ENCODE assay signal across 12 cellular contexts in the genomic region with DNA sequence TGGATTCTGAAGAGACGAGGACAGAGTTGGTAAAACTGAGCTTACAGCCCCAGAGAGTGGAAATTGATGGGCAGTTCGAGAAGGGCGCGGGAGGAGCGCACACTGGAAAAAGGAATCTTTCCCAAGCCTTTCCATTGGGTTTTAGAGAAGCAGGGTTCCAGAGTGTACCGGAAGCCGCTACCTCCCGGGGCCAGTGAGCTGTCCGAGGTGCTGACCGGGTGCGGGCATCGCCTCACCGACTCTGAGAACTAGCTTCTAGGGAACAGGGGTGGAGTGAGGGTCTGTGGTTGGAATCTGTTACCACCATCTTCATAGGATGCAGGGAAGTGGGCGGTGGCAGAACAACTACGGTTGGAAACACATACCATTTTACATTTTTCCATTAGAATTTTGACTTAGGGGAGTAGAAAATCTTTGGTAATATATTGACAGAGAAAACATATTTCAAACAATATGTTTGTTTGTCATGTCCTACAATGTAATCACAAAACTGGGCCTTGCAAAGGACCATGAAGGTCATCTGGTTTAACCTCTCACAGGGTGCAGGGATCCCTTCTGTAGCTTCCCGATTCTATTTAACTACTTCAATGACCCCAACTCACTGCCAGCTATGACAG. TPM values are rescaled to one million over a fixed set of nuclear protein-coding genes. Genes with fewer than 3 reads are reported as not detected.
A peak's percentile ranks its signal among the peaks of the same experiment; 100 is the strongest.
DNase-seq lines count a peak whose midpoint lies in the region; ATAC-seq and TF ChIP-seq lines count a peak whose summit lies in the region.
"Had no signal": no experiment of that assay in that cellular context is flagged by ENCODE, and none has a peak within 500 bp of the region (broad histone marks: within the 10 kb centered on the region; RNA-seq: fewer than 3 reads in every experiment).

No MANE protein-coding gene starts in this region.

- H3K4me3 Mint-ChIP-seq in activated CD4-positive, alpha-beta memory T cell treated with anti-CD3 and anti-CD28 coated beads for 36 hours, result no peak overlapping the region
- no peak overlapping the region for H3K4me3 Mint-ChIP-seq in activated CD4-positive, alpha-beta memory T cell treated with anti-CD3 and anti-CD28 coated beads, Interleukin-2, amount 10 ng/mL, durations not matched to agents 7 days and 5 days
- H3K4me3 Mint-ChIP-seq in CD14-positive monocyte, result peak overlapping the region in 1 of 2 donors; percentile 15
- H3K4me3 Mint-ChIP-seq in T-helper 17 cell, result no peak overlapping the region
- H3K4me3 Mint-ChIP-seq: activated T-helper 17 cell treated with anti-CD3 and anti-CD28 coated beads, Interleukin-2, amount 50 U/mL, for 72 hours; stimulated activated naive B cell treated with anti-CD40 and anti-IgM and Interleukin-4, amounts not matched to agents 10 μg/mL and 1 μg/mL and 100 μg/mL, for 72 hours had no signal

- TF ChIP-seq CTCF in fibroblast of pulmonary artery (IDR thresholded peaks at IDR 0.05; ENCODE audit: low read length, missing control alignments) (no peak), CD14-positive monocyte (IDR thresholded peaks at IDR 0.05) (no peak)

- no peak overlapping the region for H3K27ac Mint-ChIP-seq in activated CD4-positive, alpha-beta memory T cell treated with anti-CD3 and anti-CD28 coated beads for 36 hours
- H3K27ac Mint-ChIP-seq in activated CD4-positive, alpha-beta memory T cell treated with anti-CD3 and anti-CD28 coated beads, Interleukin-2, amount 10 ng/mL, durations not matched to agents 7 days and 5 days, result no peak overlapping the region
- peak overlapping the region in 1 of 7 donors; percentile 28 for H3K27ac Mint-ChIP-seq in CD14-positive monocyte
- no peak overlapping the region for H3K27ac Mint-ChIP-seq in T-helper 17 cell
- H3K27ac Mint-ChIP-seq: activated T-helper 17 cell treated with anti-CD3 and anti-CD28 coated beads, Interleukin-2, amount 50 U/mL, for 72 hours; stimulated activated naive B cell treated with anti-CD40 and anti-IgM and Interleukin-4, amounts not matched to agents 10 μg/mL and 1 μg/mL and 100 μg/mL, for 72 hours had no signal

- H3K36me3 Mint-ChIP-seq in activated CD4-positive, alpha-beta memory T cell treated with anti-CD3 and anti-CD28 coated beads for 36 hours, result no peaks in the 10 kb centered on the region
- no peaks in the 10 kb centered on the region for H3K36me3 Mint-ChIP-seq in activated CD4-positive, alpha-beta memory T cell treated with anti-CD3 and anti-CD28 coated beads, Interleukin-2, amount 10 ng/mL, durations not matched to agents 7 days and 5 days (ENCODE audit: low read depth)
- H3K36me3 Mint-ChIP-seq in CD14-positive monocyte (no peaks in the 10 kb centered on the region), T-helper 17 cell (ENCODE audit: low read depth) (no peaks in the 10 kb centered on the region)
- H3K36me3 Mint-ChIP-seq: stimulated activated naive B cell treated with anti-CD40 and anti-IgM and Interleukin-4, amounts not matched to agents 10 μg/mL and 1 μg/mL and 100 μg/mL, for 72 hours had no signal

- intact Hi-C loops in activated CD4-positive, alpha-beta memory T cell treated with anti-CD3 and anti-CD28 coated beads for 36 hours (cut with micrococcal nuclease), result no loop called here
- intact Hi-C loops in CD14-positive monocyte (cut with micrococcal nuclease), result no loop called here

- DNase-seq in activated CD4-positive, alpha-beta memory T cell treated with anti-CD3 and anti-CD28 coated beads for 36 hours, result peak; percentile 19
- no peak for DNase-seq in activated CD4-positive, alpha-beta memory T cell treated with anti-CD3 and anti-CD28 coated beads, Interleukin-2, amount 10 ng/mL, durations not matched to agents 7 days and 5 days
- peak; percentile 14 for DNase-seq in RPMI7951 (ENCODE audit: low read depth)
- peak; percentile 21 for DNase-seq in fibroblast of pulmonary artery (ENCODE audit: low read depth)
- peak; percentile 55 for DNase-seq in retina
- DNase-seq in CD14-positive monocyte (ENCODE audit: low spot score), result no peak
- DNase-seq in T-helper 17 cell, result no peak
- DNase-seq: effector memory CD4-positive, alpha-beta T cell; stimulated activated naive B cell treated with anti-CD40 and anti-IgM and Interleukin-4, amounts not matched to agents 10 μg/mL and 1 μg/mL and 100 μg/mL, for 72 hours had no signal

- H3K27me3 Mint-ChIP-seq in activated CD4-positive, alpha-beta memory T cell treated with anti-CD3 and anti-CD28 coated beads for 36 hours, result peaks cover 23% of the 10 kb centered on the region
- peaks cover 28% of the 10 kb centered on the region for H3K27me3 Mint-ChIP-seq in activated CD4-positive, alpha-beta memory T cell treated with anti-CD3 and anti-CD28 coated beads, Interleukin-2, amount 10 ng/mL, durations not matched to agents 7 days and 5 days
- H3K27me3 Mint-ChIP-seq in CD14-positive monocyte (ENCODE audit: low read depth in 3 of 3), result peaks cover 13 to 17% (median 17%) of the 10 kb centered on the region in 3 donors
- peaks cover 39% of the 10 kb centered on the region for H3K27me3 Mint-ChIP-seq in T-helper 17 cell

- no peak for ATAC-seq in HG03469 (IDR thresholded peaks at IDR 0.05; ENCODE audit: unreplicated experiment)
- no peak for ATAC-seq in T-helper 17 cell
- ATAC-seq: activated T-helper 17 cell treated with anti-CD3 and anti-CD28 coated beads, Interleukin-2, amount 50 U/mL, for 72 hours; stimulated activated naive B cell treated with anti-CD40 and anti-IgM and Interleukin-4, amounts not matched to agents 10 μg/mL and 1 μg/mL and 100 μg/mL, for 72 hours had no signal

- CTCF ChIA-PET in activated CD4-positive, alpha-beta memory T cell treated with anti-CD3 and anti-CD28 coated beads for 36 hours (lab: Charles Lee), result no interaction called here
- CTCF ChIA-PET in activated CD4-positive, alpha-beta memory T cell treated with anti-CD3 and anti-CD28 coated beads, Interleukin-2, amount 10 ng/mL, durations not matched to agents 7 days and 5 days (lab: Charles Lee), result no interaction called here

- H3K4me3 ChIP-seq in fibroblast of pulmonary artery (replicated peaks; ENCODE audit: low read depth, low read length), result no peak overlapping the region

- no peaks in the 10 kb centered on the region for H3K4me1 Mint-ChIP-seq in activated CD4-positive, alpha-beta memory T cell treated with anti-CD3 and anti-CD28 coated beads for 36 hours (ENCODE audit: low read depth)
- H3K4me1 Mint-ChIP-seq in activated CD4-positive, alpha-beta memory T cell treated with anti-CD3 and anti-CD28 coated beads, Interleukin-2, amount 10 ng/mL, durations not matched to agents 7 days and 5 days, result no peaks in the 10 kb centered on the region
- H3K4me1 Mint-ChIP-seq in CD14-positive monocyte (no peaks in the 10 kb centered on the region), T-helper 17 cell (no peaks in the 10 kb centered on the region)
- H3K4me1 Mint-ChIP-seq: activated T-helper 17 cell treated with anti-CD3 and anti-CD28 coated beads, Interleukin-2, amount 50 U/mL, for 72 hours; stimulated activated naive B cell treated with anti-CD40 and anti-IgM and Interleukin-4, amounts not matched to agents 10 μg/mL and 1 μg/mL and 100 μg/mL, for 72 hours had no signal

- no peaks in the 10 kb centered on the region for H3K9me3 Mint-ChIP-seq in activated CD4-positive, alpha-beta memory T cell treated with anti-CD3 and anti-CD28 coated beads for 36 hours
- H3K9me3 Mint-ChIP-seq in activated CD4-positive, alpha-beta memory T cell treated with anti-CD3 and anti-CD28 coated beads, Interleukin-2, amount 10 ng/mL, durations not matched to agents 7 days and 5 days, result no peaks in the 10 kb centered on the region
- H3K9me3 Mint-ChIP-seq in CD14-positive monocyte, result peaks cover 0 to 9% (median 3%) of the 10 kb centered on the region in 7 donors
- H3K9me3 Mint-ChIP-seq: activated T-helper 17 cell treated with anti-CD3 and anti-CD28 coated beads, Interleukin-2, amount 50 U/mL, for 72 hours; stimulated activated naive B cell treated with anti-CD40 and anti-IgM and Interleukin-4, amounts not matched to agents 10 μg/mL and 1 μg/mL and 100 μg/mL, for 72 hours had no signal

- POLR2A ChIA-PET in activated CD4-positive, alpha-beta memory T cell treated with anti-CD3 and anti-CD28 coated beads for 36 hours (lab: Charles Lee), result no interaction called here
- POLR2A ChIA-PET in activated CD4-positive, alpha-beta memory T cell treated with anti-CD3 and anti-CD28 coated beads, Interleukin-2, amount 10 ng/mL, durations not matched to agents 7 days and 5 days (lab: Charles Lee), result no interaction called here

- H3K9me3 ChIP-seq in T-helper 17 cell (ENCODE audit: control insufficient read depth, low read length, poor library complexity, severe bottlenecking), result no peaks in the 10 kb centered on the region

RNA-seq across cellular contexts. Expression of gene NMS, which starts 0.7 kb away (rescaled TPM):
- not detected for total RNA-seq in activated CD4-positive, alpha-beta memory T cell treated with anti-CD3 and anti-CD28 coated beads for 36 hours
- total RNA-seq in activated CD4-positive, alpha-beta memory T cell treated with anti-CD3 and anti-CD28 coated beads, Interleukin-2, amount 10 ng/mL, durations not matched to agents 7 days and 5 days, result not detected
- total RNA-seq in RPMI7951 (2014; rRNA removed; shearing (Covaris generic)), result not detected in 2 replicates
- polyA plus RNA-seq in CD14-positive monocyte, result not detected
- not detected for total RNA-seq in T-helper 17 cell
- total RNA-seq: activated T-helper 17 cell treated with anti-CD3 and anti-CD28 coated beads, Interleukin-2, amount 50 U/mL, for 72 hours; lower leg skin had no signal

RNA-seq across cellular contexts. Expression of gene CHST10, which starts 53.5 kb away (rescaled TPM):
- 1 to 10 TPM; 3.6 to 4.7 TPM for total RNA-seq in activated CD4-positive, alpha-beta memory T cell treated with anti-CD3 and anti-CD28 coated beads for 36 hours
- 1 to 10 TPM; 2.1 to 3.1 TPM for total RNA-seq in activated CD4-positive, alpha-beta memory T cell treated with anti-CD3 and anti-CD28 coated beads, Interleukin-2, amount 10 ng/mL, durations not matched to agents 7 days and 5 days
- total RNA-seq in RPMI7951 (2014; rRNA removed; shearing (Covaris generic)), result 16.4 and 24.0 TPM in 2 replicates
- polyA plus RNA-seq in CD14-positive monocyte, result under 1 TPM in 1 of 2 donors, not detected in 1; 0.54 TPM
- 1 to 10 TPM; 2.1 to 2.8 TPM for total RNA-seq in T-helper 17 cell

Comparison
In these comparisons a context has a peak if more than half of its experiments do, and no peak if none do; other contexts are left out.
1. DNase-seq: peak in activated CD4-positive, alpha-beta memory T cell treated with anti-CD3 and anti-CD28 coated beads for 36 hours (single experiment), RPMI7951 (single experiment), fibroblast of pulmonary artery (single experiment) and retina (single experiment); none in activated CD4-positive, alpha-beta memory T cell treated with anti-CD3 and anti-CD28 coated beads, Interleukin-2, amount 10 ng/mL, durations not matched to agents 7 days and 5 days (single experiment), CD14-positive monocyte (single experiment) and T-helper 17 cell (0 of 3).